28 cellular contexts compared by ENCODE assay signal in the genomic region with DNA sequence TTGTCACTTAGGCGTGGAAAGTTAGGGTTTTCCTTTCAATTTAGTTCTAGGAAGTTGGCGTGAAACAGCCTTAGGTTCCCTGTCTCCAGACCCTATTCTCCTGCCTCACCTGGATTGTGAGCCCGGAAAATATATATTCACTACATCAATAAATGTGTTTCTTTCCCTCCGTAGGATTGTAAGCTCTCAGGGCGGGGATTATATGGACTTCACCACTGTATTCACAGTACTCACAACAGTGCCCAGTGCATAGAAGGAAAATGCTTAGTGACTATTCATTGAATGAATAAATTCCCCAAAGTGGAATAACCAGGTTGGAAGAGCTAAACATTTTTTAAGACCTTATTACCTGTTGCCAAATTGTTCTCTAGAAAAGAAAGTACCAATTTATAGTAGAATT.
"Had no signal": no experiment of that assay in that cellular context is flagged by ENCODE, and none has a peak within 500 bp of the region (broad histone marks: within the 10 kb centered on the region; RNA-seq: fewer than 3 reads in every experiment).

No MANE protein-coding gene starts in this region.

- H3K9me3 Mint-ChIP-seq: activated T-cell treated with anti-CD3 and anti-CD28 coated beads, Interleukin-2, amount 50 U/mL, for 4 hours; central memory CD8-positive, alpha-beta T cell had no signal

- H3K27ac Mint-ChIP-seq: activated naive CD8-positive, alpha-beta T cell treated with anti-CD3 and anti-CD28 coated beads, Interleukin-2, amount 10 ng/mL, durations not matched to agents 7 days and 5 days; activated T-helper 2 cell treated with anti-CD3 and anti-CD28 coated beads, Interferon-gamma antibody, Interleukin-2, Interleukin-4, amounts not matched to agents 10 μg/mL and 5 μg/mL and 100 μg/mL, durations not matched to agents 14 hours and 24 hours and 36 hours; nephron progenitor cell; type B pancreatic cell had no signal

- H3K27me3 ChIP-seq: breast epithelium, colonic mucosa, esophagus squamous epithelium, gastrocnemius medialis had no signal

- H3K36me3 ChIP-seq: breast epithelium, colonic mucosa, esophagus squamous epithelium, gastrocnemius medialis, thoracic aorta, WERI-Rb-1 had no signal

- DNase-seq: activated CD4-positive, alpha-beta T cell treated with anti-CD3 and anti-CD28 coated beads for 1 hour; activated CD8-positive, alpha-beta memory T cell treated with anti-CD3 and anti-CD28 coated beads for 24 hours; activated CD8-positive, alpha-beta memory T cell treated with anti-CD3 and anti-CD28 coated beads, Interleukin-2, amount 50 U/mL, for 48 hours; activated naive CD4-positive, alpha-beta T cell; activated naive CD8-positive, alpha-beta T cell treated with anti-CD3 and anti-CD28 coated beads, Interleukin-2, amount 10 ng/mL, durations not matched to agents 7 days and 5 days; activated T-cell treated with anti-CD3 and anti-CD28 coated beads, Interleukin-2, amount 50 U/mL, for 4 hours; amniotic stem cell; colonic mucosa; esophagus squamous epithelium; gastrocnemius medialis; head of caudate nucleus; hypothalamus; left ventricle myocardium superior; mammary epithelial cell; midbrain; nephron progenitor cell; nucleus accumbens; stimulated activated CD4-positive, alpha-beta T cell treated with anti-CD3 and anti-CD28 coated beads, Interleukin-4, amount 100 ng/mL, for 24 hours; stimulated activated naive CD4-positive, alpha-beta T cell treated with Interleukin-2 at 50 U/mL for 16 hours; T-helper 1 cell; WERI-Rb-1 had no signal

- H3K4me1 Mint-ChIP-seq: activated naive CD8-positive, alpha-beta T cell treated with anti-CD3 and anti-CD28 coated beads, Interleukin-2, amount 10 ng/mL, durations not matched to agents 7 days and 5 days; central memory CD8-positive, alpha-beta T cell had no signal

- H3K9ac ChIP-seq: parathyroid adenoma had no signal

- H3K27ac ChIP-seq: breast epithelium, colonic mucosa, gastrocnemius medialis, parathyroid adenoma, thoracic aorta, WERI-Rb-1 had no signal

- ATAC-seq: activated T-cell treated with anti-CD3 and anti-CD28 coated beads, Interleukin-2, amount 50 U/mL, for 4 hours; left ventricle myocardium superior; sciatic nerve had no signal

- H3K9me3 ChIP-seq: colonic mucosa, thoracic aorta had no signal

- H3K36me3 Mint-ChIP-seq: activated naive CD8-positive, alpha-beta T cell treated with anti-CD3 and anti-CD28 coated beads, Interleukin-2, amount 10 ng/mL, durations not matched to agents 7 days and 5 days; type B pancreatic cell had no signal

- H3K4me3 Mint-ChIP-seq: activated naive CD8-positive, alpha-beta T cell treated with anti-CD3 and anti-CD28 coated beads, Interleukin-2, amount 10 ng/mL, durations not matched to agents 7 days and 5 days; activated T-cell treated with anti-CD3 and anti-CD28 coated beads, Interleukin-2, amount 50 U/mL, for 4 hours; central memory CD8-positive, alpha-beta T cell; nephron progenitor cell; type B pancreatic cell had no signal

- H3K4me3 ChIP-seq: breast epithelium, colonic mucosa, thoracic aorta had no signal

- H2AFZ ChIP-seq: parathyroid adenoma had no signal

- H3K79me2 ChIP-seq: parathyroid adenoma had no signal

- H3K4me1 ChIP-seq: breast epithelium, colonic mucosa, gastrocnemius medialis, parathyroid adenoma had no signal
